Comparison of ENCODE assay signal across 9 cellular contexts in genomic region chr3:196501316-196502064, GRCh38. TPM values are rescaled to one million over a fixed set of nuclear protein-coding genes. Genes with fewer than 3 reads are reported as not detected.
DNase-seq lines count a peak whose midpoint lies in the region; ATAC-seq lines count a peak whose summit lies in the region.
"Had no signal": no experiment of that assay in that cellular context is flagged by ENCODE, and none has a peak within 500 bp of the region (broad histone marks: within the 10 kb centered on the region; RNA-seq: fewer than 3 reads in every experiment).

No MANE protein-coding gene starts in this region.

- H3K4me3 Mint-ChIP-seq in activated CD4-positive, alpha-beta memory T cell treated with anti-CD3 and anti-CD28 coated beads, Interleukin-2, amount 10 ng/mL, durations not matched to agents 7 days and 5 days: peak overlapping the region; percentile 100
- H3K4me3 Mint-ChIP-seq in stimulated activated naive CD8-positive, alpha-beta T cell treated with anti-CD3 and anti-CD28 coated beads, Interleukin-15, Interleukin-2, amounts not matched to agents 100 ng/mL and 50 ng/mL, for 24 hours: peak overlapping the region; percentile 100

- peaks cover 5 to 38% (median 32%) of the 10 kb centered on the region in 11 experiments; a peak in 19 of 22 replicates for H3K36me3 ChIP-seq in BLaER1 treated with 17β-estradiol and CSF1 and Interleukin-3, amounts not matched to agents 10 nM and 100 nM
- no peaks in the 10 kb centered on the region for H3K36me3 ChIP-seq in iPS-15b (ENCODE audit: control insufficient read depth, insufficient read depth, low read length)

- H3K9me3 ChIP-seq in BLaER1 treated with 17β-estradiol and CSF1 and Interleukin-3, amounts not matched to agents 10 nM and 100 nM (replicated peaks in 1 of 11): peaks cover 4 to 37% (median 22%) of the 10 kb centered on the region in 11 experiments
- no peaks in the 10 kb centered on the region for H3K9me3 ChIP-seq in iPS-15b (ENCODE audit: control insufficient read depth, insufficient read depth, low read length)

- CTCF ChIA-PET in activated CD4-positive, alpha-beta memory T cell treated with anti-CD3 and anti-CD28 coated beads, Interleukin-2, amount 10 ng/mL, durations not matched to agents 7 days and 5 days (lab: Charles Lee): interaction anchor here (1.0 to 1.1 kb wide), 2 partner anchors 21 to 27 kb away, joined by 3 to 9 read pairs; no protein-coding TSS in a partner anchor

- no peak for ATAC-seq in GM18873 (IDR thresholded peaks at IDR 0.05; ENCODE audit: low FRiP score, unreplicated experiment)
- ATAC-seq in GM21515 (IDR thresholded peaks at IDR 0.05; ENCODE audit: unreplicated experiment): no peak

- peak overlapping the region; percentile 59 to 97 (median 89) for H3K4me3 ChIP-seq in BLaER1 treated with 17β-estradiol and CSF1 and Interleukin-3, amounts not matched to agents 10 nM and 100 nM
- H3K4me3 ChIP-seq in iPS-15b (ENCODE audit: low read depth, low read length): peak overlapping the region; percentile 86

- H3K4me2 ChIP-seq in BLaER1 treated with 17β-estradiol and CSF1 and Interleukin-3, amounts not matched to agents 10 nM and 100 nM: peak overlapping the region; percentile 80 to 98 (median 93)

- peaks cover 15 to 24% (median 20%) of the 10 kb centered on the region in 10 experiments for H3K4me1 ChIP-seq in BLaER1 treated with 17β-estradiol and CSF1 and Interleukin-3, amounts not matched to agents 10 nM and 100 nM
- H3K4me1 ChIP-seq in iPS-15b (ENCODE audit: control insufficient read depth, insufficient read depth, low read length): peaks cover 8% of the 10 kb centered on the region

- H3K27me3 ChIP-seq in BLaER1 treated with 17β-estradiol and CSF1 and Interleukin-3, amounts not matched to agents 10 nM and 100 nM: no peaks in the 10 kb centered on the region
- H3K27me3 ChIP-seq in iPS-15b (ENCODE audit: control insufficient read depth, insufficient read depth, low read length): no peaks in the 10 kb centered on the region

- H3K9me3 Mint-ChIP-seq in activated CD4-positive, alpha-beta memory T cell treated with anti-CD3 and anti-CD28 coated beads, Interleukin-2, amount 10 ng/mL, durations not matched to agents 7 days and 5 days: peaks cover 8% of the 10 kb centered on the region
- peaks cover 4% of the 10 kb centered on the region for H3K9me3 Mint-ChIP-seq in stimulated activated naive CD8-positive, alpha-beta T cell treated with anti-CD3 and anti-CD28 coated beads, Interleukin-15, Interleukin-2, amounts not matched to agents 100 ng/mL and 50 ng/mL, for 24 hours

- H3K27ac Mint-ChIP-seq in activated CD4-positive, alpha-beta memory T cell treated with anti-CD3 and anti-CD28 coated beads, Interleukin-2, amount 10 ng/mL, durations not matched to agents 7 days and 5 days: peak overlapping the region; percentile 58
- peak overlapping the region; percentile 100 for H3K27ac Mint-ChIP-seq in stimulated activated naive CD8-positive, alpha-beta T cell treated with anti-CD3 and anti-CD28 coated beads, Interleukin-15, Interleukin-2, amounts not matched to agents 100 ng/mL and 50 ng/mL, for 24 hours

- POLR2A ChIA-PET in activated CD4-positive, alpha-beta memory T cell treated with anti-CD3 and anti-CD28 coated beads, Interleukin-2, amount 10 ng/mL, durations not matched to agents 7 days and 5 days (lab: Charles Lee): interaction anchor here (1.2 to 4.9 kb wide), 10 partner anchors 12 to 248 kb away, joined by 3 to 42 read pairs (median 5); partner anchors contain the start of genes DYNLT2B, FBXO45, UBXN7 and WDR53

- H3K9ac ChIP-seq in BLaER1 treated with 17β-estradiol and CSF1 and Interleukin-3, amounts not matched to agents 10 nM and 100 nM: peak overlapping the region; percentile 69 to 95 (median 90)
- H3K9ac ChIP-seq in iPS-15b (ENCODE audit: low read depth, low read length): no peak overlapping the region

- peak overlapping the region; percentile 44 to 93 (median 89) for H3K27ac ChIP-seq in BLaER1 treated with 17β-estradiol and CSF1 and Interleukin-3, amounts not matched to agents 10 nM and 100 nM

- peaks cover 3% of the 10 kb centered on the region for H3K27me3 Mint-ChIP-seq in activated CD4-positive, alpha-beta memory T cell treated with anti-CD3 and anti-CD28 coated beads, Interleukin-2, amount 10 ng/mL, durations not matched to agents 7 days and 5 days
- no peaks in the 10 kb centered on the region for H3K27me3 Mint-ChIP-seq in stimulated activated naive CD8-positive, alpha-beta T cell treated with anti-CD3 and anti-CD28 coated beads, Interleukin-15, Interleukin-2, amounts not matched to agents 100 ng/mL and 50 ng/mL, for 24 hours

- H3K4me1 Mint-ChIP-seq in activated CD4-positive, alpha-beta memory T cell treated with anti-CD3 and anti-CD28 coated beads, Interleukin-2, amount 10 ng/mL, durations not matched to agents 7 days and 5 days: peaks cover 40% of the 10 kb centered on the region
- peaks cover 53% of the 10 kb centered on the region for H3K4me1 Mint-ChIP-seq in stimulated activated naive CD8-positive, alpha-beta T cell treated with anti-CD3 and anti-CD28 coated beads, Interleukin-15, Interleukin-2, amounts not matched to agents 100 ng/mL and 50 ng/mL, for 24 hours (ENCODE audit: low read depth)

- H3K36me3 Mint-ChIP-seq in activated CD4-positive, alpha-beta memory T cell treated with anti-CD3 and anti-CD28 coated beads, Interleukin-2, amount 10 ng/mL, durations not matched to agents 7 days and 5 days (ENCODE audit: low read depth): peaks cover 57% of the 10 kb centered on the region
- peaks cover 40% of the 10 kb centered on the region for H3K36me3 Mint-ChIP-seq in stimulated activated naive CD8-positive, alpha-beta T cell treated with anti-CD3 and anti-CD28 coated beads, Interleukin-15, Interleukin-2, amounts not matched to agents 100 ng/mL and 50 ng/mL, for 24 hours (ENCODE audit: low read depth)

- peak; percentile 24 for DNase-seq in HCEC 1CT
- DNase-seq in activated CD4-positive, alpha-beta memory T cell treated with anti-CD3 and anti-CD28 coated beads, Interleukin-2, amount 10 ng/mL, durations not matched to agents 7 days and 5 days: no peak
- no peak for DNase-seq in NK-92 treated with Interleukin-12 subunit alpha and Interleukin-12 subunit beta, amount 100 ng/mL, for 24 hours (lab: John Stamatoyannopoulos, UW)

- peaks cover 41 to 65% (median 53%) of the 10 kb centered on the region in 11 experiments; a peak in 21 of 22 replicates for H4K20me1 ChIP-seq in BLaER1 treated with 17β-estradiol and CSF1 and Interleukin-3, amounts not matched to agents 10 nM and 100 nM

RNA-seq across cellular contexts. Expression of gene RNF168, which starts 2.1 kb away (rescaled TPM):
- 10 to 100 TPM; 45.0 to 45.6 TPM for total RNA-seq in activated CD4-positive, alpha-beta memory T cell treated with anti-CD3 and anti-CD28 coated beads, Interleukin-2, amount 10 ng/mL, durations not matched to agents 7 days and 5 days

RNA-seq across cellular contexts. Expression of gene SMCO1, which starts 13.7 kb away (rescaled TPM):
- total RNA-seq in activated CD4-positive, alpha-beta memory T cell treated with anti-CD3 and anti-CD28 coated beads, Interleukin-2, amount 10 ng/mL, durations not matched to agents 7 days and 5 days: not detected
- total RNA-seq: T-helper 1 cell treated with Interleukin-12 subunit alpha and Interleukin-12 subunit beta and Interleukin-4 antibody, amounts not matched to agents 30 ng/mL and 1 ng/mL, for 36 hours had no signal
